11 cellular contexts compared by ENCODE assay signal in the genomic region with DNA sequence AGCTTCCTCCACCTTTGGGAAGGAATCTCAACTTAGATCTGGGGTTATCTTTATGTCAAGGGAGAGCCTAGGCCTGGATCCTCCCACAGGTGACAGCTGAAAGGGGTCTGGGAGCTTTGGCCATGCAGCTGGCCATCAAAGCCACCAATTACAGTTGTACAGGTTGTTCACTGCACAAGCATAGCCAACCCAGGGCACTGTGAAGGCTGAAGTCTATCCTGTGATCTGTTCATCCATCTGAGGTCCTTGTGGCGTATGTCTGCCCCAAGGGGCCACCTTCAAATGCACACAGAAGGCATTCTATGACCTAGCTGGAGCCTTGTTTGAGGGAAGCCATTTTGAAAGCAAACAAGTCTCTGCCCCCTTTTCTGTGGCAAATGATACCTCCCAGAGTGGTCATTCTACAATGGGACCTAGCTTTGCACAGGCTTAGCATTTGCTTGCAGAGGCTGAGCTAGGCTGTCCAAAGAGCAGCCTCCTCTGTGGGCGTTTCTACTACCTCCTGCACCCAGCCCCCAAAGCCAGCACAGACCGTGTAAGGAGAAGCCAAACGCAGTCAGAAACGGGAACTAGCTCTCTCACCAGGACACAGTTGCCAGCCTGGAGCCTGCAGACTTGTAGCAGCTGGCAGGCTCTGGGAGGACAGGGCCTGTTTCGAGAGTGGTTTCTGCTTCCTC.
DNase-seq lines count a peak whose midpoint lies in the region; FAIRE-seq and TF ChIP-seq lines count a peak whose summit lies in the region.
"Had no signal": no experiment of that assay in that cellular context is flagged by ENCODE, and none has a peak within 500 bp of the region (broad histone marks: within the 10 kb centered on the region; RNA-seq: fewer than 3 reads in every experiment).

No MANE protein-coding gene starts in this region.

- H3K9me3 ChIP-seq in left ventricle myocardium inferior (replicated peaks) (no peaks in the 10 kb centered on the region), smooth muscle cell (replicated peaks; ENCODE audit: low read depth) (no peaks in the 10 kb centered on the region)
- H3K9me3 ChIP-seq: neutrophil had no signal

- intact Hi-C loops in left ventricle myocardium inferior (cut with micrococcal nuclease) = no loop called here

- TF ChIP-seq CTCF in left ventricle myocardium inferior (IDR thresholded peaks at IDR 0.05; ENCODE audit: borderline replicate concordance) (no peak), smooth muscle cell (IDR thresholded peaks at IDR 0.05; ENCODE audit: borderline replicate concordance, insufficient read depth, poor library complexity, severe bottlenecking) (no peak)

- no peaks in the 10 kb centered on the region for H3F3A ChIP-seq in smooth muscle cell (ENCODE audit: low read depth)

- H3K4me1 ChIP-seq in left ventricle myocardium inferior (peaks cover 6% of the 10 kb centered on the region), smooth muscle cell (ENCODE audit: low read depth) (peaks cover 11% of the 10 kb centered on the region)

- H3K79me2 ChIP-seq in smooth muscle cell (ENCODE audit: low read depth) = no peaks in the 10 kb centered on the region

- no peak overlapping the region for H3K4me3 ChIP-seq in left ventricle myocardium inferior
- no peak overlapping the region for H3K4me3 ChIP-seq in smooth muscle cell

- no peaks in the 10 kb centered on the region for H3K27me3 ChIP-seq in left ventricle myocardium inferior (ENCODE audit: low read depth)
- no peaks in the 10 kb centered on the region for H3K27me3 ChIP-seq in smooth muscle cell (ENCODE audit: low read depth)

- FAIRE-seq in GM19239 (lab: Jason Lieb, UNC) = no peak

- H3K27ac ChIP-seq in left ventricle myocardium inferior (replicated peaks) = peak overlapping the region; percentile 36
- H3K27ac ChIP-seq in smooth muscle cell (ENCODE audit: low read depth) = no peak overlapping the region
- H3K27ac ChIP-seq: neutrophil had no signal

- H3K9ac ChIP-seq in smooth muscle cell (ENCODE audit: low read depth) = no peak overlapping the region

- H3K36me3 ChIP-seq in left ventricle myocardium inferior (no peaks in the 10 kb centered on the region), smooth muscle cell (ENCODE audit: low read depth) (no peaks in the 10 kb centered on the region)
- H3K36me3 ChIP-seq: neutrophil had no signal

- H3K4me2 ChIP-seq in smooth muscle cell = peak overlapping the region; percentile 55

- H4K20me1 ChIP-seq in smooth muscle cell (ENCODE audit: low read depth) = no peaks in the 10 kb centered on the region

- no peak overlapping the region for H2AFZ ChIP-seq in smooth muscle cell (ENCODE audit: low read depth)

- 66% methylated on average over 6 of the region's 6 CpGs for WGBS in smooth muscle cell (ENCODE audit: low lambda C conversion rate)

- DNase-seq in GM19239 (ENCODE audit: insufficient read length, low spot score) (peak; percentile 14), SIG-M5 (lab: John Stamatoyannopoulos, UW) (peak; percentile 74), left ventricle myocardium inferior (peak; percentile 50), smooth muscle cell (lab: John Stamatoyannopoulos, UW; ENCODE audit: unreplicated experiment) (no peak), NCI-H187 (lab: John Stamatoyannopoulos, UW) (no peak), medulla oblongata (ENCODE audit: extremely low spot score) (no peak), GOT3 (lab: John Stamatoyannopoulos, UW) (no peak)
- DNase-seq in stimulated activated CD4-positive, alpha-beta T cell treated with anti-CD3 and anti-CD28 coated beads, Interleukin-15, amount 100 ng/mL, for 24 hours = no peak
- DNase-seq: activated CD8-positive, alpha-beta T cell treated with anti-CD3 and anti-CD28 coated beads, Interleukin-2, amount 10 ng/mL, durations not matched to agents 7 days and 5 days; NCI-H1417 treated with DMSO at 0.1 percent for 48 hours had no signal

Comparison
In these comparisons a context has a peak if more than half of its experiments do, and no peak if none do; other contexts are left out.
1. DNase-seq: peak in GM19239 (single experiment), SIG-M5 (single experiment) and left ventricle myocardium inferior (single experiment); none in smooth muscle cell (single experiment), NCI-H187 (0 of 2), stimulated activated CD4-positive, alpha-beta T cell treated with anti-CD3 and anti-CD28 coated beads, Interleukin-15, amount 100 ng/mL, for 24 hours (single experiment), medulla oblongata (single experiment) and GOT3 (single experiment).